ENCODE assay signal across 11 cellular contexts in the genomic region with DNA sequence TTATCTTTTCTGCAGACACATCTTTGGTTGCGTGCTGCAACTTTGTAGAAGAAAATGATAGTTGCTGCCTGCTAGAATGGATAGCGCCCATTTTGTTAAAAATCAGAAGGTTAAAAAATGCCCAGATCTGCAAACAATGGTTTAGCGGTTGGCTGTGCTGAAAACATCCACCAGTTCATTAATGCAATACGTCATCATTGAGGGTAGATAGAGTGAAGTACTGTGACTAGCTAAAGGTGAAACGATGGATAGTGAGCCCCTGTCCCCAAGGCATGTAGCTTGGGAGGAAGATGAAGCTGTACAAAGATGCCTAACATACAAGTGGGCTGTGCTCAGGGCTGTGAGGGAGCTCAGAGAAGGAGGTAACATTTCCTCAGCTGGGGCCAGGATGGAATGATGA. TPM values are rescaled to one million over a fixed set of nuclear protein-coding genes. Genes with fewer than 3 reads are reported as not detected.
"Had no signal": no experiment of that assay in that cellular context is flagged by ENCODE, and none has a peak within 500 bp of the region (broad histone marks: within the 10 kb centered on the region; RNA-seq: fewer than 3 reads in every experiment).

No MANE protein-coding gene starts in this region.

- H3K4me2 ChIP-seq: KMS-11 had no signal

- H3K27ac ChIP-seq: GM23248, KMS-11 had no signal

- H3K4me3 ChIP-seq: GM23248, HAP-1 had no signal

- H2AFZ ChIP-seq: GM23248 had no signal

- ATAC-seq: HCT116 had no signal

- H3K9me3 ChIP-seq: HAP-1 had no signal

- H3K9ac ChIP-seq: GM23248, KMS-11 had no signal

- DNase-seq: GM23248, GOT3, H7, KBM-7 had no signal

- H3K36me3 ChIP-seq: HAP-1 had no signal

- FAIRE-seq: HTR-8/SVneo had no signal

RNA-seq across cellular contexts. Expression of a gene that starts 48.4 kb away (rescaled TPM):
- total RNA-seq: H4, H7, HT-29 had no signal
- polyA plus RNA-seq: IgD-negative memory B cell had no signal
